11 cellular contexts compared by ENCODE assay signal in the genomic region with DNA sequence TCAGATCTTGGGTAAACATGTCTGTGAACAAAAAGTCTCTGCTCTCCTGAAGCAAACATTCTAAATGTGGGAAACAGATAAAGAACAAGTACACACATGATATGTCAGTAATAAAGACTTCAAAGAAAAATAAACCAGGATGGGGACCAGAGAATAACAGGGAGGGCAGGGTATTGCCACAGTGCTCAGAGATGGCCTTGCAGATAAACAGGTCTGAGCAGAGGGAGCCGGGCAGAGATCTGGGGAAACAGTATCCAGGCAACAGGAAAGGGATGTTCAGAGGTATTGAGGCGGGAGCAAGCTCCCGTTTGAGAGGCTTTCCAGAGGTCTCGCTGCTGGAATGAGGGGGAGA. TPM values are rescaled to one million over a fixed set of nuclear protein-coding genes. Genes with fewer than 3 reads are reported as not detected.
DNase-seq lines count a peak whose midpoint lies in the region; ATAC-seq and TF ChIP-seq lines count a peak whose summit lies in the region.
"Had no signal": no experiment of that assay in that cellular context is flagged by ENCODE, and none has a peak within 500 bp of the region (broad histone marks: within the 10 kb centered on the region; RNA-seq: fewer than 3 reads in every experiment).

No MANE protein-coding gene starts in this region.

- H3K9me3 ChIP-seq in BE2C (no peaks in the 10 kb centered on the region), HUES6 (ENCODE audit: control insufficient read depth, insufficient read depth, low read depth, low read length) (no peaks in the 10 kb centered on the region), adrenal gland (replicated peaks in 1 of 3) (no peaks in the 10 kb centered on the region)
- H3K9me3 ChIP-seq: body of pancreas had no signal

- DNase-seq in BE2C (no peak), adrenal gland (peak; percentile 33 to 78 (median 74)), left kidney (ENCODE audit: low read depth, low spot score) (peak; percentile 35), DMS53 treated with DMSO at 0.1 percent for 48 hours (lab: John Stamatoyannopoulos, UW; ENCODE audit: unreplicated experiment) (no peak), NCI-H2081 treated with DMSO at 0.1 percent for 48 hours (lab: John Stamatoyannopoulos, UW) (no peak), foreskin keratinocyte (no peak)
- DNase-seq: hippocampal formation had no signal

- H3K27me3 ChIP-seq in BE2C = no peaks in the 10 kb centered on the region
- no peaks in the 10 kb centered on the region for H3K27me3 ChIP-seq in HUES6 (ENCODE audit: control insufficient read depth, insufficient read depth, low read length)
- H3K27me3 ChIP-seq in adrenal gland = no peaks in the 10 kb centered on the region
- no peaks in the 10 kb centered on the region for H3K27me3 ChIP-seq in foreskin keratinocyte
- H3K27me3 ChIP-seq: body of pancreas had no signal

- H3K36me3 ChIP-seq in BE2C = peaks cover 9% of the 10 kb centered on the region; the same call in 1 of the 2 replicates
- peaks cover 41% of the 10 kb centered on the region for H3K36me3 ChIP-seq in HUES6 (ENCODE audit: control insufficient read depth, insufficient read depth, low read length)
- H3K36me3 ChIP-seq in adrenal gland (replicated peaks in 1 of 2) = peaks cover 0 to 23% of the 10 kb centered on the region in 2 donors

- H3K4me3 ChIP-seq in BE2C (ENCODE audit: low read depth, low read length) (peak overlapping the region; percentile 82), HUES6 (ENCODE audit: low read depth, low read length) (peak overlapping the region; percentile 92), adrenal gland (peak overlapping the region in 1 of 4 donors; percentile 25)
- H3K4me3 ChIP-seq: body of pancreas had no signal

- WGBS in adrenal gland, 4 donors = 20 to 35% (median 24%) methylated on average over 4 of the region's 4 CpGs

- TF ChIP-seq CTCF in BE2C (IDR thresholded peaks at IDR 0.05; ENCODE audit: low read depth, low read length) (no peak), adrenal gland (IDR thresholded peaks at IDR 0.05) (no peak), foreskin keratinocyte (conservative IDR thresholded peaks at IDR 0.05) (no peak)

- H3K27ac ChIP-seq in HUES6 (ENCODE audit: low read depth, low read length) (no peak overlapping the region), adrenal gland (peak overlapping the region in 2 of 5 donors; percentile 76 to 85), foreskin keratinocyte (no peak overlapping the region)

- intact Hi-C loops in adrenal gland (cut with DNase I) = no loop called here

- no peak overlapping the region for H3K9ac ChIP-seq in HUES6 (ENCODE audit: low read length)

- ATAC-seq in GM18873 (IDR thresholded peaks at IDR 0.05; ENCODE audit: low FRiP score, unreplicated experiment) = no peak
- ATAC-seq in foreskin keratinocyte = no peak
- ATAC-seq: body of pancreas had no signal

- no peak for TF ChIP-seq POLR2A in adrenal gland (IDR thresholded peaks at IDR 0.05)

- H3K4me1 ChIP-seq in BE2C = no peaks in the 10 kb centered on the region
- H3K4me1 ChIP-seq in HUES6 (ENCODE audit: control insufficient read depth, insufficient read depth, low read length) = peaks cover 24% of the 10 kb centered on the region
- H3K4me1 ChIP-seq in adrenal gland (replicated peaks in 1 of 2) = peaks cover 17 to 39% of the 10 kb centered on the region in 2 donors
- peaks cover 8% of the 10 kb centered on the region for H3K4me1 ChIP-seq in foreskin keratinocyte

RNA-seq across cellular contexts. Expression of a gene that starts 2.9 kb away (rescaled TPM):
- polyA plus RNA-seq in BE2C (2012; ENCODE audit: insufficient read depth, insufficient read length, low read depth) = 80.6 TPM
- 10 to 100 TPM; 25.1 to 52.4 (median 30.7) TPM for total RNA-seq in adrenal gland
- polyA plus RNA-seq in adrenal gland = 10 to 100 TPM; 14.7 to 50.9 (median 22.6) TPM
- 28.4 and 42.4 TPM in 2 replicates for total RNA-seq in foreskin keratinocyte
- polyA plus RNA-seq in foreskin keratinocyte = 63.5 and 82.0 TPM in 2 replicates

RNA-seq across cellular contexts. Expression of a gene that starts 10.9 kb away (rescaled TPM):
- 0.20 TPM for polyA plus RNA-seq in BE2C (2012; ENCODE audit: insufficient read depth, insufficient read length, low read depth)
- total RNA-seq in adrenal gland = under 1 TPM in 2 of 8 donors, not detected in 6; 0.18 to 0.27 TPM
- under 1 TPM in 2 of 3 donors, not detected in 1; 0.17 to 0.24 TPM for polyA plus RNA-seq in adrenal gland
- total RNA-seq in foreskin keratinocyte = not detected in 2 replicates
- 0.02 and 0.03 TPM in 2 replicates for polyA plus RNA-seq in foreskin keratinocyte

RNA-seq across cellular contexts. Expression of a gene that starts 22.5 kb away (rescaled TPM):
- polyA plus RNA-seq in BE2C (2012; ENCODE audit: insufficient read depth, insufficient read length, low read depth) = not detected
- 1 to 10 TPM in 2 of 8 donors, under 1 TPM in 4, not detected in 2; 0.25 to 1.5 (median 0.71) TPM for total RNA-seq in adrenal gland
- 1 to 10 TPM in 1 of 3 donors, under 1 TPM in 2; 0.24 to 1.4 (median 0.48) TPM for polyA plus RNA-seq in adrenal gland
- total RNA-seq in foreskin keratinocyte = not detected in 2 replicates
- not detected in 2 replicates for polyA plus RNA-seq in foreskin keratinocyte
- total RNA-seq: body of pancreas, pulmonary artery endothelial cell had no signal

RNA-seq across cellular contexts. Expression of a gene that starts 59.7 kb away (rescaled TPM):
- not detected for polyA plus RNA-seq in BE2C (2012; ENCODE audit: insufficient read depth, insufficient read length, low read depth)
- total RNA-seq in adrenal gland (not detected), foreskin keratinocyte (not detected in 2 replicates)
- polyA plus RNA-seq in adrenal gland (not detected), foreskin keratinocyte (not detected in 2 replicates)
- total RNA-seq: body of pancreas, pulmonary artery endothelial cell had no signal

Comparison
In these comparisons a context has a peak if more than half of its experiments do, and no peak if none do; other contexts are left out.
1. DNase-seq: peak in adrenal gland (7 of 7) and left kidney (single experiment); none in BE2C (single experiment), DMS53 treated with DMSO at 0.1 percent for 48 hours (single experiment), NCI-H2081 treated with DMSO at 0.1 percent for 48 hours (single experiment) and foreskin keratinocyte (0 of 2).